Comparison of ENCODE assay signal across 16 cellular contexts in genomic region chr7:674454-675410, GRCh38. TPM values are rescaled to one million over a fixed set of nuclear protein-coding genes. Genes with fewer than 3 reads are reported as not detected.
DNase-seq lines count a peak whose midpoint lies in the region; ATAC-seq, FAIRE-seq and TF ChIP-seq lines count a peak whose summit lies in the region.
"Had no signal": no experiment of that assay in that cellular context is flagged by ENCODE, and none has a peak within 500 bp of the region (broad histone marks: within the 10 kb centered on the region; RNA-seq: fewer than 3 reads in every experiment).

No MANE protein-coding gene starts in this region.

- intact Hi-C loops in OCI-LY7 (cut with micrococcal nuclease; ENCODE audit: unreplicated experiment) (no loop called here), kidney (cut with DNase I) (no loop called here), spleen (cut with DNase I; ENCODE audit: low total_unique reads) (no loop called here)

- H2AFZ ChIP-seq in OCI-LY7 (ENCODE audit: low read length): no peak overlapping the region

- no peak for FAIRE-seq in kidney (lab: Jason Lieb, UNC)
- FAIRE-seq: H54 had no signal

- WGBS in spleen, 5 donors: 80 to 94% (median 89%) methylated on average over 16 of the region's 16 CpGs

- H3K4me3 ChIP-seq in OCI-LY7 (ENCODE audit: low read depth, low read length, poor library complexity, severe bottlenecking) (no peak overlapping the region), kidney (ENCODE audit: low read length in 2 of 2) (no peak overlapping the region), spleen (no peak overlapping the region)
- H3K4me3 ChIP-seq: BLaER1, left lung, SK-N-MC had no signal

- no peak for ATAC-seq in GM21529 (IDR thresholded peaks at IDR 0.05; ENCODE audit: unreplicated experiment)
- ATAC-seq: left lung, natural killer cell had no signal

- no peak overlapping the region for H3K4me2 ChIP-seq in OCI-LY7 (ENCODE audit: low read length)
- H3K4me2 ChIP-seq: BLaER1 had no signal

- BruUV-seq in OCI-LY7 (replicated peaks; lab: Mats Ljungman, UMichigan): TSS peak; percentile 40

- TF ChIP-seq CTCF in OCI-LY7 (conservative IDR thresholded peaks at IDR 0.05; ENCODE audit: low read length) (no peak), kidney (IDR thresholded peaks at IDR 0.05; ENCODE audit: borderline replicate concordance, extremely low read depth, insufficient read depth) (no peak), spleen (IDR thresholded peaks at IDR 0.05 in 8 of 11, conservative IDR thresholded peaks at IDR 0.05 in 3 of 11) (no peak)

- H3K79me2 ChIP-seq in OCI-LY7 (ENCODE audit: insufficient read depth, low read depth, low read length): no peaks in the 10 kb centered on the region

- H4K20me1 ChIP-seq in OCI-LY7 (ENCODE audit: insufficient read depth, low read length): no peaks in the 10 kb centered on the region
- H4K20me1 ChIP-seq: BLaER1 had no signal

- H3K9me3 ChIP-seq in OCI-LY7 (ENCODE audit: low read length): no peaks in the 10 kb centered on the region
- no peaks in the 10 kb centered on the region for H3K9me3 ChIP-seq in kidney (ENCODE audit: control insufficient read depth in 1 of 2, low read length in 2 of 2)
- H3K9me3 ChIP-seq in spleen: peaks cover 0 to 5% (median 0%) of the 10 kb centered on the region in 8 donors

- no peak for DNase-seq in OCI-LY7 (ENCODE audit: low spot score)
- DNase-seq in caudate nucleus (lab: John Stamatoyannopoulos, UW): peak in 34 of 61 donors; percentile 10 to 87 (median 42)
- DNase-seq in kidney: peak; percentile 31
- peak; percentile 38 for DNase-seq in spleen
- DNase-seq in SIG-M5 treated with dmso at 0.1 percent for 504 hours (lab: John Stamatoyannopoulos, UW; ENCODE audit: unreplicated experiment): no peak
- DNase-seq in activated CD4-positive, alpha-beta T cell treated with anti-CD3 and anti-CD28 coated beads for 48 hours: no peak
- DNase-seq in DMS 273 (lab: John Stamatoyannopoulos, UW; ENCODE audit: unreplicated experiment): no peak
- DNase-seq: activated CD4-positive, alpha-beta memory T cell treated with anti-CD3 and anti-CD28 coated beads, Interleukin-2, amount 10 ng/mL, durations not matched to agents 7 days and 5 days; EL; left lung; natural killer cell; NCI-H1105 treated with DMSO at 0.1 percent for 48 hours had no signal

- CTCF ChIA-PET in OCI-LY7 (lab: Charles Lee; ENCODE audit: unreplicated experiment): no interaction called here

- POLR2A ChIA-PET in OCI-LY7 (lab: Charles Lee): interaction anchor here (0.5 kb wide), 2 partner anchors 12 to 630 kb away, joined by 3 read pairs; no protein-coding TSS in a partner anchor

- H3K9me2 ChIP-seq in OCI-LY7 (ENCODE audit: insufficient read depth, low read length): no peaks in the 10 kb centered on the region

- no peak for TF ChIP-seq POLR2A in spleen (IDR thresholded peaks at IDR 0.05)

- H3K27ac ChIP-seq in OCI-LY7 (ENCODE audit: low read depth, low read length, poor library complexity, severe bottlenecking) (no peak overlapping the region), caudate nucleus (ENCODE audit: low read depth, low read length) (no peak overlapping the region), kidney (ENCODE audit: low read depth in 2 of 2, low read length in 2 of 2) (no peak overlapping the region), spleen (peak overlapping the region in 1 of 8 donors; percentile 31)
- H3K27ac ChIP-seq: BLaER1, left lung, SK-N-MC had no signal

- H3K9ac ChIP-seq in kidney (ENCODE audit: low read length in 2 of 2): no peak overlapping the region
- H3K9ac ChIP-seq: BLaER1 had no signal

- no peaks in the 10 kb centered on the region for H3K4me1 ChIP-seq in OCI-LY7 (ENCODE audit: insufficient read depth, low read length, poor library complexity, severe bottlenecking)
- H3K4me1 ChIP-seq in kidney (ENCODE audit: control insufficient read depth in 1 of 2, insufficient read depth in 1 of 2, low read depth in 1 of 2, low read length in 2 of 2): no peaks in the 10 kb centered on the region
- no peaks in the 10 kb centered on the region for H3K4me1 ChIP-seq in spleen
- H3K4me1 ChIP-seq: left lung had no signal

- peaks cover 60% of the 10 kb centered on the region for H3K36me3 ChIP-seq in OCI-LY7 (ENCODE audit: insufficient read depth, low read length)
- peaks cover 0 to 5% of the 10 kb centered on the region in 2 donors for H3K36me3 ChIP-seq in kidney (ENCODE audit: control insufficient read depth in 1 of 2, insufficient read depth in 2 of 2, low read length in 2 of 2)
- H3K36me3 ChIP-seq in spleen: peaks cover 0 to 47% (median 15%) of the 10 kb centered on the region in 6 donors

- no peaks in the 10 kb centered on the region for H3K27me3 ChIP-seq in spleen (replicated peaks in 1 of 7)
- H3K27me3 ChIP-seq: BLaER1, left lung had no signal

RNA-seq across cellular contexts. Expression of gene DNAAF5, which starts 51.8 kb away (rescaled TPM):
- 36.2 and 42.6 TPM in 2 replicates for total RNA-seq in OCI-LY7 (2014; rRNA removed; shearing (Covaris generic))
- total RNA-seq in OCI-LY7 (2022): 47.6 and 58.5 TPM in 2 replicates
- 29.7 TPM for total RNA-seq in kidney
- 11.6 TPM for polyA plus RNA-seq in kidney (ENCODE audit: insufficient read depth, low read depth, low replicate concordance)
- 10 to 100 TPM; 13.7 to 22.4 (median 21.2) TPM for total RNA-seq in spleen
- polyA plus RNA-seq in spleen: 1 to 10 TPM; 7.5 to 8.4 (median 7.7) TPM

RNA-seq across cellular contexts. Expression of gene PRKAR1B, which starts 52.3 kb away (rescaled TPM):
- total RNA-seq in OCI-LY7 (2014; rRNA removed; shearing (Covaris generic)): 18.3 and 22.5 TPM in 2 replicates
- total RNA-seq in OCI-LY7 (2022) (30.9 and 41.6 TPM in 2 replicates), kidney (15.9 TPM), spleen (10 to 100 TPM; 20.8 to 39.5 (median 23.8) TPM)
- polyA plus RNA-seq in kidney (ENCODE audit: insufficient read depth, low read depth, low replicate concordance) (21.4 TPM), spleen (10 to 100 TPM in 2 of 3 donors, 1 to 10 TPM in 1; 9.9 to 30.2 (median 13.9) TPM)

Comparison
In these comparisons a context has a peak if more than half of its experiments do, and no peak if none do; other contexts are left out.
1. DNase-seq: peak in caudate nucleus (34 of 61), kidney (single experiment) and spleen (single experiment); none in OCI-LY7 (single experiment), SIG-M5 treated with dmso at 0.1 percent for 504 hours (single experiment), activated CD4-positive, alpha-beta T cell treated with anti-CD3 and anti-CD28 coated beads for 48 hours (single experiment) and DMS 273 (single experiment).